23 cellular contexts compared by ENCODE assay signal in genomic region chr2:63506350-63506749, GRCh38.
"Had no signal": no experiment of that assay in that cellular context is flagged by ENCODE, and none has a peak within 500 bp of the region (broad histone marks: within the 10 kb centered on the region; RNA-seq: fewer than 3 reads in every experiment).

No MANE protein-coding gene starts in this region.

- H3K4me1 ChIP-seq: breast epithelium, left lung, prostate gland had no signal

- H3K36me3 ChIP-seq: breast epithelium, left lung, prostate gland had no signal

- H3K27me3 Mint-ChIP-seq: activated B cell treated with CpG ODN at 0.5 μM for 24 hours; activated naive CD8-positive, alpha-beta T cell treated with anti-CD3 and anti-CD28 coated beads, Interleukin-2, amount 50 U/mL, for 24 hours; dendritic cell treated with granulocyte-macrophage colony-stimulating factor and Interleukin-4, amounts not matched to agents 40 ng/mL and 50 ng/mL, for 4 days had no signal

- H3K27ac Mint-ChIP-seq: activated B cell treated with CpG ODN at 0.5 μM for 24 hours; activated naive CD8-positive, alpha-beta T cell treated with anti-CD3 and anti-CD28 coated beads, Interleukin-2, amount 50 U/mL, for 24 hours; dendritic cell treated with granulocyte-macrophage colony-stimulating factor and Interleukin-4, amounts not matched to agents 40 ng/mL and 50 ng/mL, for 4 days had no signal

- H3K27me3 ChIP-seq: breast epithelium, left lung had no signal

- H3K4me1 Mint-ChIP-seq: neural crest cell had no signal

- ATAC-seq: activated naive CD8-positive, alpha-beta T cell treated with anti-CD3 and anti-CD28 coated beads, Interleukin-2, amount 50 U/mL, for 24 hours; left lung; right cardiac atrium had no signal

- H3K4me3 ChIP-seq: breast epithelium, left lung, prostate gland, skin epidermis had no signal

- H3K27ac ChIP-seq: breast epithelium, left lung, prostate gland, skin epidermis had no signal

- H3K9me3 ChIP-seq: prostate gland had no signal

- DNase-seq: activated B cell treated with CpG ODN at 0.5 μM for 24 hours; activated CD4-positive, alpha-beta T cell treated with anti-CD3 and anti-CD28 coated beads, Interleukin-2, amount 50 U/mL, for 1 hour; activated effector memory CD4-positive, alpha-beta T cell treated with Interleukin-2 at 50 U/mL for 16 hours; activated naive CD8-positive, alpha-beta T cell treated with anti-CD3 and anti-CD28 coated beads, Interleukin-2, amount 50 U/mL, for 24 hours; aorta; cerebellar nuclear complex; effector memory CD4-positive, alpha-beta T cell; foreskin fibroblast; glutamatergic neuron; hypothalamus; kidney; left lung; mammary epithelial cell; right cardiac atrium; stimulated activated CD4-positive, alpha-beta T cell treated with anti-CD3 and anti-CD28 coated beads, Interleukin-4, amount 100 ng/mL, for 24 hours; stimulated activated naive CD4-positive, alpha-beta T cell treated with Interleukin-2 at 50 U/mL for 16 hours; T1000; trophoblast cell had no signal

- H3K4me3 Mint-ChIP-seq: activated B cell treated with CpG ODN at 0.5 μM for 24 hours; activated naive CD8-positive, alpha-beta T cell treated with anti-CD3 and anti-CD28 coated beads, Interleukin-2, amount 50 U/mL, for 24 hours; dendritic cell treated with granulocyte-macrophage colony-stimulating factor and Interleukin-4, amounts not matched to agents 40 ng/mL and 50 ng/mL, for 4 days; neural crest cell had no signal
